In genomic region chr3:40920041-40920440, GRCh38 we compare ENCODE assay signal across 15 cellular contexts.
DNase-seq lines count a peak whose midpoint lies in the region; ATAC-seq and TF ChIP-seq lines count a peak whose summit lies in the region.
"Had no signal": no experiment of that assay in that cellular context is flagged by ENCODE, and none has a peak within 500 bp of the region (broad histone marks: within the 10 kb centered on the region; RNA-seq: fewer than 3 reads in every experiment).

No MANE protein-coding gene starts in this region.

- H3K4me1 ChIP-seq in left lung (peaks cover 0 to 10% of the 10 kb centered on the region in 2 donors), smooth muscle cell (ENCODE audit: low read depth) (peaks cover 4% of the 10 kb centered on the region)

- H3K79me2 ChIP-seq in smooth muscle cell (ENCODE audit: low read depth) = no peaks in the 10 kb centered on the region

- intact Hi-C loops in left lung (cut with DNase I) = no loop called here

- H3K27ac ChIP-seq in left lung (no peak overlapping the region), smooth muscle cell (ENCODE audit: low read depth) (no peak overlapping the region)
- H3K27ac ChIP-seq: cardiac muscle cell, KMS-11, pancreas, stomach had no signal

- no peak overlapping the region for H3K4me2 ChIP-seq in smooth muscle cell
- H3K4me2 ChIP-seq: KMS-11 had no signal

- 48% methylated on average over 2 of the region's 2 CpGs for WGBS in smooth muscle cell (ENCODE audit: low lambda C conversion rate)

- ATAC-seq in GM18868 (IDR thresholded peaks at IDR 0.05; ENCODE audit: unreplicated experiment) (peak; percentile 45), left lung (peak; percentile 13), GM21515 (IDR thresholded peaks at IDR 0.05; ENCODE audit: unreplicated experiment) (no peak)
- ATAC-seq in activated CD4-positive, CD25-positive, alpha-beta regulatory T cell treated with anti-CD3 and anti-CD28 coated beads, Interleukin-2, amount 50 U/mL, for 24 hours = no peak
- ATAC-seq: CD8-positive, alpha-beta T cell had no signal

- DNase-seq in MV-4-11 (lab: John Stamatoyannopoulos, UW) (peak; percentile 54), cardiac fibroblast (ENCODE audit: low read depth in 2 of 2) (peak; percentile 10 to 50), left lung (no peak), ureter (ENCODE audit: low spot score) (no peak), smooth muscle cell (lab: John Stamatoyannopoulos, UW; ENCODE audit: unreplicated experiment) (no peak)
- DNase-seq: CD8-positive, alpha-beta T cell; HCEC 1CT; pancreas; stimulated activated CD4-positive, alpha-beta T cell treated with anti-CD3 and anti-CD28 coated beads, Interleukin-2, amount 100 ng/mL, for 24 hours; stomach had no signal

- no peaks in the 10 kb centered on the region for H3F3A ChIP-seq in smooth muscle cell (ENCODE audit: low read depth)

- no peak overlapping the region for H3K4me3 ChIP-seq in cardiac fibroblast (replicated peaks in 1 of 2; ENCODE audit: low read depth in 2 of 2, low read length in 2 of 2)
- H3K4me3 ChIP-seq in left lung = no peak overlapping the region
- no peak overlapping the region for H3K4me3 ChIP-seq in smooth muscle cell
- H3K4me3 ChIP-seq: cardiac muscle cell, pancreas, stomach had no signal

- H3K27me3 ChIP-seq in left lung = no peaks in the 10 kb centered on the region
- H3K27me3 ChIP-seq in smooth muscle cell (ENCODE audit: low read depth) = no peaks in the 10 kb centered on the region
- H3K27me3 ChIP-seq: cardiac muscle cell, pancreas, stomach had no signal

- TF ChIP-seq CTCF in cardiac fibroblast (IDR thresholded peaks at IDR 0.05; ENCODE audit: low read depth, low read length) = no peak
- TF ChIP-seq CTCF in left lung (IDR thresholded peaks at IDR 0.05) = no peak
- TF ChIP-seq CTCF in smooth muscle cell (IDR thresholded peaks at IDR 0.05; ENCODE audit: borderline replicate concordance, insufficient read depth, poor library complexity, severe bottlenecking) = no peak

- no peaks in the 10 kb centered on the region for H4K20me1 ChIP-seq in smooth muscle cell (ENCODE audit: low read depth)

- no peak overlapping the region for H2AFZ ChIP-seq in smooth muscle cell (ENCODE audit: low read depth)

- H3K9me3 ChIP-seq in left lung (no peaks in the 10 kb centered on the region), smooth muscle cell (replicated peaks; ENCODE audit: low read depth) (no peaks in the 10 kb centered on the region)
- H3K9me3 ChIP-seq: pancreas, stomach had no signal

- H3K36me3 ChIP-seq in left lung (no peaks in the 10 kb centered on the region), smooth muscle cell (ENCODE audit: low read depth) (no peaks in the 10 kb centered on the region)
- H3K36me3 ChIP-seq: cardiac muscle cell, pancreas, stomach had no signal

- H3K9ac ChIP-seq in smooth muscle cell (ENCODE audit: low read depth) = no peak overlapping the region
- H3K9ac ChIP-seq: KMS-11 had no signal

Comparison
In these comparisons a context has a peak if more than half of its experiments do, and no peak if none do; other contexts are left out.
1. ATAC-seq: peak in GM18868 (single experiment) and left lung (single experiment); none in GM21515 (single experiment) and activated CD4-positive, CD25-positive, alpha-beta regulatory T cell treated with anti-CD3 and anti-CD28 coated beads, Interleukin-2, amount 50 U/mL, for 24 hours (0 of 2).
2. DNase-seq: peak in MV-4-11 (single experiment) and cardiac fibroblast (2 of 2); none in left lung (0 of 2), ureter (single experiment) and smooth muscle cell (single experiment).